ENCODE assay signal across 17 cellular contexts in genomic region chr14:40308240-40308639, GRCh38.
DNase-seq lines count a peak whose midpoint lies in the region; ATAC-seq and TF ChIP-seq lines count a peak whose summit lies in the region.
"Had no signal": no experiment of that assay in that cellular context is flagged by ENCODE, and none has a peak within 500 bp of the region (broad histone marks: within the 10 kb centered on the region; RNA-seq: fewer than 3 reads in every experiment).

No MANE protein-coding gene starts in this region.

- ATAC-seq in WTC11, result no peak
- no peak for ATAC-seq in GM21576 (IDR thresholded peaks at IDR 0.05; ENCODE audit: unreplicated experiment)
- ATAC-seq: A549 had no signal

- peak overlapping the region; percentile 47 for H3K27ac Mint-ChIP-seq in activated naive CD4-positive, alpha-beta T cell treated with anti-CD3 and anti-CD28 coated beads, Interleukin-2, amount 50 U/mL, for 24 hours
- 0 out of 2 replicates have a peak overlapping the region, but pooled peaks have one; percentile 7 for H3K27ac Mint-ChIP-seq in WTC11
- H3K27ac Mint-ChIP-seq in nephron progenitor cell, result peak overlapping the region; percentile 41
- H3K27ac Mint-ChIP-seq: CD14-positive monocyte; CD4-positive, alpha-beta memory T cell had no signal

- peaks cover 0 to 17% (median 0%) of the 10 kb centered on the region in 8 donors for H3K9me3 ChIP-seq in spleen
- H3K9me3 ChIP-seq: A549, HAP-1 had no signal

- no peaks in the 10 kb centered on the region for H3K36me3 ChIP-seq in spleen
- H3K36me3 ChIP-seq: HAP-1 had no signal

- H3K27me3 ChIP-seq in spleen (replicated peaks in 1 of 7), result no peaks in the 10 kb centered on the region

- POLR2A ChIA-PET in WTC11 (lab: Charles Lee), result no interaction called here

- no peaks in the 10 kb centered on the region for H3K36me3 Mint-ChIP-seq in activated naive CD4-positive, alpha-beta T cell treated with anti-CD3 and anti-CD28 coated beads, Interleukin-2, amount 50 U/mL, for 24 hours
- H3K36me3 Mint-ChIP-seq in WTC11 (peaks cover 3% of the 10 kb centered on the region; the same call in 1 of the 2 replicates), nephron progenitor cell (ENCODE audit: low read depth) (no peaks in the 10 kb centered on the region)
- H3K36me3 Mint-ChIP-seq: CD14-positive monocyte; CD4-positive, alpha-beta memory T cell had no signal

- CTCF ChIA-PET in WTC11 (lab: Charles Lee), result no interaction called here

- H3K27me3 Mint-ChIP-seq in activated naive CD4-positive, alpha-beta T cell treated with anti-CD3 and anti-CD28 coated beads, Interleukin-2, amount 50 U/mL, for 24 hours, result no peaks in the 10 kb centered on the region
- H3K27me3 Mint-ChIP-seq in WTC11 (ENCODE audit: low read depth) (no peaks in the 10 kb centered on the region), nephron progenitor cell (ENCODE audit: low read depth, poor library complexity) (no peaks in the 10 kb centered on the region)
- H3K27me3 Mint-ChIP-seq: CD4-positive, alpha-beta memory T cell had no signal

- H3K27ac ChIP-seq in spleen, result no peak overlapping the region
- H3K27ac ChIP-seq: 22Rv1, A549 had no signal

- H3K4me3 Mint-ChIP-seq in activated naive CD4-positive, alpha-beta T cell treated with anti-CD3 and anti-CD28 coated beads, Interleukin-2, amount 50 U/mL, for 24 hours, result no peak overlapping the region
- H3K4me3 Mint-ChIP-seq in WTC11, result no peak overlapping the region
- H3K4me3 Mint-ChIP-seq in nephron progenitor cell, result no peak overlapping the region
- H3K4me3 Mint-ChIP-seq: CD14-positive monocyte; CD4-positive, alpha-beta memory T cell had no signal

- TF ChIP-seq CTCF in WTC11 (IDR thresholded peaks at IDR 0.05) (no peak), nephron progenitor cell (IDR thresholded peaks at IDR 0.05) (no peak), spleen (IDR thresholded peaks at IDR 0.05 in 8 of 11, conservative IDR thresholded peaks at IDR 0.05 in 3 of 11) (no peak)

- WGBS in spleen, 5 donors, result 70 to 84% (median 78%) methylated on average over 3 of the region's 3 CpGs

- no peak overlapping the region for H3K4me3 ChIP-seq in spleen
- H3K4me3 ChIP-seq: A549, HAP-1 had no signal

- no peaks in the 10 kb centered on the region for H3K9me3 Mint-ChIP-seq in activated naive CD4-positive, alpha-beta T cell treated with anti-CD3 and anti-CD28 coated beads, Interleukin-2, amount 50 U/mL, for 24 hours
- peaks cover 4% of the 10 kb centered on the region for H3K9me3 Mint-ChIP-seq in WTC11
- no peaks in the 10 kb centered on the region for H3K9me3 Mint-ChIP-seq in nephron progenitor cell

- intact Hi-C loops in spleen (cut with DNase I; ENCODE audit: low total_unique reads), result no loop called here

- H3K4me1 ChIP-seq in spleen, result no peaks in the 10 kb centered on the region
- H3K4me1 ChIP-seq: A549, HAP-1 had no signal

- TF ChIP-seq POLR2A in spleen (IDR thresholded peaks at IDR 0.05), result no peak

- H3K4me1 Mint-ChIP-seq in activated naive CD4-positive, alpha-beta T cell treated with anti-CD3 and anti-CD28 coated beads, Interleukin-2, amount 50 U/mL, for 24 hours, result no peaks in the 10 kb centered on the region
- H3K4me1 Mint-ChIP-seq in WTC11 (peaks cover 7% of the 10 kb centered on the region), nephron progenitor cell (no peaks in the 10 kb centered on the region)
- H3K4me1 Mint-ChIP-seq: CD14-positive monocyte; CD4-positive, alpha-beta memory T cell had no signal

- DNase-seq in activated naive CD4-positive, alpha-beta T cell (lab: John Stamatoyannopoulos, UW), result no peak
- DNase-seq in WTC11 (ENCODE audit: low spot score) (no peak), nephron progenitor cell (no peak), C1 segment of cervical spinal cord (lab: John Stamatoyannopoulos, UW) (no peak), spleen (no peak)
- DNase-seq: AML-193, DMS153, DMS79, GDM1, GOT3 had no signal

TF ChIP-seq in WTC11, 78 proteins besides CTCF, POLR2A, EP300 and RAD21:
- TF ChIP-seq RORB (CRISPR knock-in tag; IDR thresholded peaks at IDR 0.05) (no peak), TP53 (CRISPR knock-in tag; IDR thresholded peaks at IDR 0.05) (no peak), NFYB (CRISPR knock-in tag; conservative IDR thresholded peaks at IDR 0.05; ENCODE audit: low read depth) (no peak), ESRRA (CRISPR knock-in tag; IDR thresholded peaks at IDR 0.05; ENCODE audit: borderline replicate concordance) (no peak), NFATC4 (CRISPR knock-in tag; IDR thresholded peaks at IDR 0.05) (no peak), ATF3 (CRISPR knock-in tag; conservative IDR thresholded peaks at IDR 0.05) (no peak), USF1 (CRISPR knock-in tag; IDR thresholded peaks at IDR 0.05) (no peak), ZNF671 (CRISPR knock-in tag; IDR thresholded peaks at IDR 0.05) (no peak), ZNF219 (CRISPR knock-in tag; IDR thresholded peaks at IDR 0.05; ENCODE audit: borderline replicate concordance) (no peak), PRRX2 (CRISPR knock-in tag; IDR thresholded peaks at IDR 0.05) (no peak), ETV6 (CRISPR knock-in tag; IDR thresholded peaks at IDR 0.05) (no peak)
